ENCODE assay signal across 41 cellular contexts in the genomic region with DNA sequence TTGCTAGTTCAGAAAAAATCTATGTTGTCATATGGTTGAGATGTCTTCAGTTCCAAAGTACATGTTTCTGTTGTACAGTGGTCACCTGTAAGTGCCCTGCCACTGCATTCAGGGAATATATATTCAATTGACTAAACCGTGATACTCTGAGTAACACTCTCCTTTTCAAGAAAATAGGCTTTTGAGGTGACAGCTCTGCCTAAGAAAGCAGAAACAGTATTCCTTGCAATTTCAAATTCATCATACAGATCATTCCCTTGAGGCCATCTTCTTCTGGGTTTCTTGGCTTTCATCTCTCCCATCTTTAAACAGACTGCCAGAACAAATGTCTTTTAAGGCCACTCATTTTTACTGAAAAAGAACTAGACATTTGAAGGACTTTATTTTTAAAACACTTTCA. TPM values are rescaled to one million over a fixed set of nuclear protein-coding genes. Genes with fewer than 3 reads are reported as not detected.
"Had no signal": no experiment of that assay in that cellular context is flagged by ENCODE, and none has a peak within 500 bp of the region (broad histone marks: within the 10 kb centered on the region; RNA-seq: fewer than 3 reads in every experiment).

No MANE protein-coding gene starts in this region.

- ATAC-seq: activated naive CD4-positive, alpha-beta T cell treated with anti-CD3 and anti-CD28 coated beads, Interleukin-2, amount 50 U/mL, for 72 hours; activated naive CD8-positive, alpha-beta T cell treated with anti-CD3 and anti-CD28 coated beads, Interleukin-2, amount 50 U/mL, for 24 hours; activated T-cell treated with anti-CD3 and anti-CD28 coated beads, Interleukin-2, amount 50 U/mL, for 4 hours; activated T-cell treated with anti-CD3 and anti-CD28 coated beads, Interleukin-2, amount 50 U/mL, for 72 hours; activated T-helper 17 cell treated with anti-CD3 and anti-CD28 coated beads, Interleukin-2, amount 50 U/mL, for 72 hours; body of pancreas had no signal

- H3K27ac Mint-ChIP-seq: activated naive CD4-positive, alpha-beta T cell treated with anti-CD3 and anti-CD28 coated beads for 36 hours; activated naive CD4-positive, alpha-beta T cell treated with anti-CD3 and anti-CD28 coated beads, Interleukin-2, amount 10 ng/mL, durations not matched to agents 7 days and 5 days; activated naive CD4-positive, alpha-beta T cell treated with anti-CD3 and anti-CD28 coated beads, Interleukin-2, amount 50 U/mL, for 24 hours; activated naive CD4-positive, alpha-beta T cell treated with anti-CD3 and anti-CD28 coated beads, Interleukin-2, amount 50 U/mL, for 72 hours; activated naive CD8-positive, alpha-beta T cell; activated naive CD8-positive, alpha-beta T cell treated with anti-CD3 and anti-CD28 coated beads for 36 hours; activated naive CD8-positive, alpha-beta T cell treated with anti-CD3 and anti-CD28 coated beads, Interleukin-2, amount 10 ng/mL, durations not matched to agents 7 days and 5 days; activated naive CD8-positive, alpha-beta T cell treated with anti-CD3 and anti-CD28 coated beads, Interleukin-2, amount 50 U/mL, for 24 hours; activated T-cell treated with anti-CD3 and anti-CD28 coated beads, Interleukin-2, amount 50 U/mL, for 24 hours; activated T-cell treated with anti-CD3 and anti-CD28 coated beads, Interleukin-2, amount 50 U/mL, for 72 hours; activated T-helper 1 cell treated with anti-CD3 and anti-CD28 coated beads, Interleukin-12 subunit alpha, Interleukin-12 subunit beta, Interleukin-2, Interleukin-4 antibody, amounts not matched to agents 30 ng/mL and 10 ng/mL and 1 ng/mL, durations not matched to agents 14 hours and 24 hours and 36 hours; activated T-helper 17 cell treated with anti-CD3 and anti-CD28 coated beads, Interleukin-2, amount 50 U/mL, for 72 hours; activated T-helper 2 cell treated with anti-CD3 and anti-CD28 coated beads, Interferon-gamma antibody, Interleukin-2, Interleukin-4, amounts not matched to agents 10 μg/mL and 5 μg/mL and 100 μg/mL, durations not matched to agents 14 hours and 24 hours and 36 hours had no signal

- H3K4me1 Mint-ChIP-seq: activated naive CD4-positive, alpha-beta T cell treated with anti-CD3 and anti-CD28 coated beads, Interleukin-2, amount 10 ng/mL, durations not matched to agents 7 days and 5 days; activated naive CD8-positive, alpha-beta T cell treated with anti-CD3 and anti-CD28 coated beads, Interleukin-2, amount 10 ng/mL, durations not matched to agents 7 days and 5 days; activated T-helper 17 cell treated with anti-CD3 and anti-CD28 coated beads, Interleukin-2, amount 50 U/mL, for 72 hours; central memory CD8-positive, alpha-beta T cell had no signal

- H3K36me3 Mint-ChIP-seq: activated naive CD4-positive, alpha-beta T cell treated with anti-CD3 and anti-CD28 coated beads, Interleukin-2, amount 10 ng/mL, durations not matched to agents 7 days and 5 days; activated naive CD4-positive, alpha-beta T cell treated with anti-CD3 and anti-CD28 coated beads, Interleukin-2, amount 50 U/mL, for 24 hours; activated naive CD4-positive, alpha-beta T cell treated with anti-CD3 and anti-CD28 coated beads, Interleukin-2, amount 50 U/mL, for 72 hours; activated naive CD8-positive, alpha-beta T cell; activated naive CD8-positive, alpha-beta T cell treated with anti-CD3 and anti-CD28 coated beads for 36 hours; activated naive CD8-positive, alpha-beta T cell treated with anti-CD3 and anti-CD28 coated beads, Interleukin-2, amount 10 ng/mL, durations not matched to agents 7 days and 5 days had no signal

- H3K9me3 ChIP-seq: adrenal gland, ascending aorta, body of pancreas, breast epithelium had no signal

- H3K4me3 Mint-ChIP-seq: activated naive CD4-positive, alpha-beta T cell treated with anti-CD3 and anti-CD28 coated beads for 36 hours; activated naive CD4-positive, alpha-beta T cell treated with anti-CD3 and anti-CD28 coated beads, Interleukin-2, amount 10 ng/mL, durations not matched to agents 7 days and 5 days; activated naive CD4-positive, alpha-beta T cell treated with anti-CD3 and anti-CD28 coated beads, Interleukin-2, amount 50 U/mL, for 24 hours; activated naive CD8-positive, alpha-beta T cell; activated naive CD8-positive, alpha-beta T cell treated with anti-CD3 and anti-CD28 coated beads for 36 hours; activated naive CD8-positive, alpha-beta T cell treated with anti-CD3 and anti-CD28 coated beads, Interleukin-2, amount 10 ng/mL, durations not matched to agents 7 days and 5 days; activated naive CD8-positive, alpha-beta T cell treated with anti-CD3 and anti-CD28 coated beads, Interleukin-2, amount 50 U/mL, for 24 hours; activated T-cell treated with anti-CD3 and anti-CD28 coated beads, Interleukin-2, amount 50 U/mL, for 24 hours; activated T-cell treated with anti-CD3 and anti-CD28 coated beads, Interleukin-2, amount 50 U/mL, for 4 hours; activated T-cell treated with anti-CD3 and anti-CD28 coated beads, Interleukin-2, amount 50 U/mL, for 72 hours; activated T-helper 1 cell treated with anti-CD3 and anti-CD28 coated beads, Interleukin-12 subunit alpha, Interleukin-12 subunit beta, Interleukin-2, Interleukin-4 antibody, amounts not matched to agents 30 ng/mL and 10 ng/mL and 1 ng/mL, durations not matched to agents 14 hours and 24 hours and 36 hours; activated T-helper 17 cell treated with anti-CD3 and anti-CD28 coated beads, Interleukin-2, amount 50 U/mL, for 72 hours; central memory CD8-positive, alpha-beta T cell had no signal

- H3K27ac ChIP-seq: adrenal gland, ascending aorta, body of pancreas, brain microvascular endothelial cell, breast epithelium, cardiac muscle cell had no signal

- H3K9me3 Mint-ChIP-seq: activated naive CD4-positive, alpha-beta T cell treated with anti-CD3 and anti-CD28 coated beads for 36 hours; activated naive CD4-positive, alpha-beta T cell treated with anti-CD3 and anti-CD28 coated beads, Interleukin-2, amount 10 ng/mL, durations not matched to agents 7 days and 5 days; activated naive CD4-positive, alpha-beta T cell treated with anti-CD3 and anti-CD28 coated beads, Interleukin-2, amount 50 U/mL, for 24 hours; activated naive CD4-positive, alpha-beta T cell treated with anti-CD3 and anti-CD28 coated beads, Interleukin-2, amount 50 U/mL, for 72 hours; activated naive CD8-positive, alpha-beta T cell treated with anti-CD3 and anti-CD28 coated beads for 36 hours; activated naive CD8-positive, alpha-beta T cell treated with anti-CD3 and anti-CD28 coated beads, Interleukin-2, amount 50 U/mL, for 24 hours; activated T-cell treated with anti-CD3 and anti-CD28 coated beads, Interleukin-2, amount 50 U/mL, for 24 hours; activated T-cell treated with anti-CD3 and anti-CD28 coated beads, Interleukin-2, amount 50 U/mL, for 4 hours; activated T-helper 1 cell treated with anti-CD3 and anti-CD28 coated beads, Interleukin-12 subunit alpha, Interleukin-12 subunit beta, Interleukin-2, Interleukin-4 antibody, amounts not matched to agents 30 ng/mL and 10 ng/mL and 1 ng/mL, durations not matched to agents 14 hours and 24 hours and 36 hours; activated T-helper 17 cell treated with anti-CD3 and anti-CD28 coated beads, Interleukin-2, amount 50 U/mL, for 72 hours; activated T-helper 2 cell treated with anti-CD3 and anti-CD28 coated beads, Interferon-gamma antibody, Interleukin-2, Interleukin-4, amounts not matched to agents 10 μg/mL and 5 μg/mL and 100 μg/mL, durations not matched to agents 14 hours and 24 hours and 36 hours; central memory CD8-positive, alpha-beta T cell had no signal

- H3K4me3 ChIP-seq: adrenal gland, ascending aorta, body of pancreas, breast epithelium, cardiac muscle cell had no signal

- H3K27me3 Mint-ChIP-seq: activated naive CD4-positive, alpha-beta T cell treated with anti-CD3 and anti-CD28 coated beads, Interleukin-2, amount 10 ng/mL, durations not matched to agents 7 days and 5 days; activated naive CD4-positive, alpha-beta T cell treated with anti-CD3 and anti-CD28 coated beads, Interleukin-2, amount 50 U/mL, for 24 hours; activated naive CD8-positive, alpha-beta T cell treated with anti-CD3 and anti-CD28 coated beads for 36 hours; activated naive CD8-positive, alpha-beta T cell treated with anti-CD3 and anti-CD28 coated beads, Interleukin-2, amount 10 ng/mL, durations not matched to agents 7 days and 5 days; activated naive CD8-positive, alpha-beta T cell treated with anti-CD3 and anti-CD28 coated beads, Interleukin-2, amount 50 U/mL, for 24 hours; activated T-cell treated with anti-CD3 and anti-CD28 coated beads, Interleukin-2, amount 50 U/mL, for 24 hours had no signal

- H3K4me1 ChIP-seq: adrenal gland, ascending aorta, body of pancreas, breast epithelium had no signal

- H3K27me3 ChIP-seq: adrenal gland, ascending aorta, body of pancreas, brain microvascular endothelial cell, breast epithelium, cardiac muscle cell had no signal

- FAIRE-seq: astrocyte, bronchial epithelial cell had no signal

- DNase-seq: activated effector memory CD4-positive, alpha-beta T cell treated with anti-CD3 and anti-CD28 coated beads, Interleukin-2, amount 50 U/mL, for 16 hours; activated effector memory CD4-positive, alpha-beta T cell treated with Interleukin-2 at 50 U/mL for 16 hours; activated gamma-delta T cell; activated gamma-delta T cell treated with Interleukin-2 at 50 U/mL for 16 hours; activated naive CD4-positive, alpha-beta T cell; activated naive CD4-positive, alpha-beta T cell treated with anti-CD3 and anti-CD28 coated beads for 36 hours; activated naive CD4-positive, alpha-beta T cell treated with anti-CD3 and anti-CD28 coated beads, Interleukin-2, amount 10 ng/mL, durations not matched to agents 7 days and 5 days; activated naive CD4-positive, alpha-beta T cell treated with anti-CD3 and anti-CD28 coated beads, Interleukin-2, amount 50 U/mL, for 16 hours; activated naive CD4-positive, alpha-beta T cell treated with Interleukin-2 at 50 U/mL for 16 hours; activated naive CD8-positive, alpha-beta T cell treated with anti-CD3 and anti-CD28 coated beads for 36 hours; activated naive CD8-positive, alpha-beta T cell treated with anti-CD3 and anti-CD28 coated beads, Interleukin-2, amount 10 ng/mL, durations not matched to agents 7 days and 5 days; activated naive CD8-positive, alpha-beta T cell treated with anti-CD3 and anti-CD28 coated beads, Interleukin-2, amount 50 U/mL, for 24 hours; activated T-cell treated with anti-CD3 and anti-CD28 coated beads for 4 hours; activated T-cell treated with anti-CD3 and anti-CD28 coated beads, Interleukin-2, amount 50 U/mL, for 1 hour; activated T-cell treated with anti-CD3 and anti-CD28 coated beads, Interleukin-2, amount 50 U/mL, for 24 hours; activated T-cell treated with anti-CD3 and anti-CD28 coated beads, Interleukin-2, amount 50 U/mL, for 4 hours; activated T-cell treated with anti-CD3 and anti-CD28 coated beads, Interleukin-2, amount 50 U/mL, for 48 hours; activated T-cell treated with anti-CD3 and anti-CD28 coated beads, Interleukin-2, amount 50 U/mL, for 72 hours; adrenal gland; amniotic stem cell; amygdala; aorta; body of pancreas; brain microvascular endothelial cell; caudate nucleus; central memory CD4-positive, alpha-beta T cell; cerebellar nuclear complex had no signal

- H3K36me3 ChIP-seq: adrenal gland, ascending aorta, brain microvascular endothelial cell, breast epithelium, cardiac muscle cell had no signal

RNA-seq across cellular contexts. Expression of a gene that starts 34.9 kb away (rescaled TPM):
- total RNA-seq: activated naive CD4-positive, alpha-beta T cell treated with anti-CD3 and anti-CD28 coated beads for 36 hours; activated naive CD4-positive, alpha-beta T cell treated with anti-CD3 and anti-CD28 coated beads, Interleukin-2, amount 50 U/mL, for 72 hours; activated naive CD8-positive, alpha-beta T cell treated with anti-CD3 and anti-CD28 coated beads for 36 hours; activated naive CD8-positive, alpha-beta T cell treated with anti-CD3 and anti-CD28 coated beads, Interleukin-2, amount 10 ng/mL, durations not matched to agents 7 days and 5 days; activated T-cell treated with anti-CD3 and anti-CD28 coated beads, Interleukin-2, amount 50 U/mL, for 4 hours; activated T-cell treated with anti-CD3 and anti-CD28 coated beads, Interleukin-2, amount 50 U/mL, for 72 hours; activated T-helper 1 cell treated with anti-CD3 and anti-CD28 coated beads, Interleukin-12 subunit alpha, Interleukin-12 subunit beta, Interleukin-2, Interleukin-4 antibody, amounts not matched to agents 30 ng/mL and 10 ng/mL and 1 ng/mL, durations not matched to agents 14 hours and 24 hours and 36 hours; activated T-helper 17 cell treated with anti-CD3 and anti-CD28 coated beads, Interleukin-2, amount 50 U/mL, for 72 hours; activated T-helper 2 cell treated with anti-CD3 and anti-CD28 coated beads, Interferon-gamma antibody, Interleukin-2, Interleukin-4, amounts not matched to agents 10 μg/mL and 5 μg/mL and 100 μg/mL, durations not matched to agents 14 hours and 24 hours and 36 hours; aorta; ascending aorta; breast epithelium; bronchial epithelial cell; cardiac septum; chondrocyte had no signal
- polyA plus RNA-seq: aorta had no signal
